Comparison of ENCODE assay signal across 8 cellular contexts in the genomic region with DNA sequence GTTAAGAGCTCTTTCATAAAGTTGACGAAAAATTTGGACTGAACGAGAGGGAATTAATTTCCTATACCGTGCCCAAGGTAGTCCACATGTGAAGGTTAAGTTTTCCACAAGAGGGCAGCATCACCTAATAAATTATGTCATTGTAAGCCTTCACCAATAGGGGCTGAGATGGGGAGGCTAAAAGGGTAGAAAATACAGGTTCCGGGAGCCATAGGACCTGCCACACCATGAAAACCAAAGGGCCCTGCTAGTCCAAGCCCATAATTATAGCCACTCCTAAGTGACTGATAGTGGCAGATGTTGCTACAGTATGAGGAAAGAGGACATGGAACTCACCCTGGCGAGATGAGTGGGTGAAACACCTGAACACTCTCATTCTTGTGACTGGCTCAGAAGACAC.
DNase-seq lines count a peak whose midpoint lies in the region; ATAC-seq, FAIRE-seq and TF ChIP-seq lines count a peak whose summit lies in the region.

No MANE protein-coding gene starts in this region.

- H3K4me3 ChIP-seq in NT2/D1 (ENCODE audit: insufficient read length, low read depth) (no peak overlapping the region), lung (no peak overlapping the region), MG63 (no peak overlapping the region)

- no peaks in the 10 kb centered on the region for H3K36me3 ChIP-seq in NT2/D1 (ENCODE audit: insufficient read depth, insufficient read length, low read length)
- no peaks in the 10 kb centered on the region for H3K36me3 ChIP-seq in lung (ENCODE audit: control insufficient read depth in 2 of 2, insufficient read depth in 2 of 2, low read length in 2 of 2)
- H3K36me3 ChIP-seq in MG63: no peaks in the 10 kb centered on the region

- H3K4me1 ChIP-seq in NT2/D1 (ENCODE audit: insufficient read depth, insufficient read length) (no peaks in the 10 kb centered on the region), lung (ENCODE audit: control insufficient read depth in 2 of 2, insufficient read depth in 2 of 2, low read length in 2 of 2) (peaks cover 0 to 2% of the 10 kb centered on the region in 2 donors)

- peak; percentile 80 for FAIRE-seq in GM19239 (lab: Jason Lieb, UNC)

- H3K9me3 ChIP-seq in NT2/D1 (ENCODE audit: insufficient read depth, low read length) (no peaks in the 10 kb centered on the region), lung (ENCODE audit: control insufficient read depth in 2 of 2, insufficient read depth in 1 of 2, low read length in 1 of 2) (no peaks in the 10 kb centered on the region), MG63 (no peaks in the 10 kb centered on the region)

- H3K27me3 ChIP-seq in NT2/D1 (ENCODE audit: insufficient read depth, insufficient read length): no peaks in the 10 kb centered on the region
- H3K27me3 ChIP-seq in lung (ENCODE audit: control insufficient read depth, insufficient read depth): no peaks in the 10 kb centered on the region
- H3K27me3 ChIP-seq in MG63: no peaks in the 10 kb centered on the region

- ATAC-seq in HG03378 (IDR thresholded peaks at IDR 0.05; ENCODE audit: unreplicated experiment) (peak; percentile 91), lung (ENCODE audit: insufficient read depth, low FRiP score) (peak; percentile 78)

- peak; percentile 44 for TF ChIP-seq CTCF in lung (IDR thresholded peaks at IDR 0.05; ENCODE audit: control extremely low read depth, extremely low read depth)

- peak; percentile 17 for DNase-seq in NCI-H345 (lab: John Stamatoyannopoulos, UW)
- DNase-seq in NCI-H345 treated with DMSO at 0.1 percent for 48 hours (lab: John Stamatoyannopoulos, UW; ENCODE audit: unreplicated experiment): no peak
- peak; percentile 1 for DNase-seq in GM19239 (ENCODE audit: insufficient read length, low spot score)
- peak; percentile 62 for DNase-seq in NT2/D1 (ENCODE audit: low read depth, low spot score)
- DNase-seq in cerebellar cortex (ENCODE audit: low spot score): peak; percentile 44
- no peak for DNase-seq in lung (ENCODE audit: low spot score)
- no peak for DNase-seq in MG63

- no peak overlapping the region for H3K9ac ChIP-seq in NT2/D1 (ENCODE audit: insufficient read length, low read depth)

- 22 to 35% methylated on average over 5 of the region's 5 CpGs for WGBS in lung, 2 donors

- H3K27ac ChIP-seq in lung (ENCODE audit: low read depth in 1 of 2, low read length in 1 of 2): no peak overlapping the region

Comparison
In these comparisons a context has a peak if more than half of its experiments do, and no peak if none do; other contexts are left out.
1. DNase-seq: peak in NCI-H345 (single experiment), GM19239 (single experiment), NT2/D1 (single experiment) and cerebellar cortex (single experiment); none in NCI-H345 treated with DMSO at 0.1 percent for 48 hours (single experiment), lung (single experiment) and MG63 (single experiment).